7 cellular contexts compared by ENCODE assay signal in the genomic region with DNA sequence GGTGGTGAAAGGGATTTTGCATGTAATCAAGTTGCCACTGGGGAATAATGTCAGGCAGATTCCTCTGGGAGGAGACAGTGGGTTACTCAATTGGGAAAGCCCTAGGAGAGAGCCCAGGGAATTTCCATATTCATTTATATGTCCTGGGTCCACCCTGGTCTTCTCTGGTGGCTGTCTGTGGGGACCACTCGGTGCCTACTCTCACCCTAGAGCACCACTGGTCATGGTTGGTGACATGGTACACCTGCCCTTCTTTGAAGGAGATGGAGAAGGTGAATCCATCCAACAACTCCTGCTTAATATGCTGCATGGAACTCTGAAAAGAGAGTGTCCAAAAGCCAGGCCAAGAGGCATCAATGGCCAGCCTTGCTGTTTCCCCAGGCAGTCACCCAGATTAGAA. TPM values are rescaled to one million over a fixed set of nuclear protein-coding genes. Genes with fewer than 3 reads are reported as not detected.
"Had no signal": no experiment of that assay in that cellular context is flagged by ENCODE, and none has a peak within 500 bp of the region (broad histone marks: within the 10 kb centered on the region; RNA-seq: fewer than 3 reads in every experiment).

No MANE protein-coding gene starts in this region.

- H3K4me1 Mint-ChIP-seq: IgD-negative memory B cell had no signal

- ATAC-seq: K562 had no signal

- H3K4me3 ChIP-seq: K562 had no signal

- DNase-seq: IMR-90 had no signal

- H3K27ac ChIP-seq: HL-60 had no signal

- H3K36me3 Mint-ChIP-seq: IgD-negative memory B cell had no signal

- H3K4me3 Mint-ChIP-seq: IgD-negative memory B cell had no signal

RNA-seq across cellular contexts. Expression of gene RERG, which starts 12.8 kb away (rescaled TPM):
- total RNA-seq: HepG2, HT-29, HT1080, IMR-90 had no signal
